2 cellular contexts compared by ENCODE assay signal in genomic region chrX:5537098-5537497, GRCh38.
TF ChIP-seq lines count a peak whose summit lies in the region.

No MANE protein-coding gene starts in this region.

TF ChIP-seq in HEK293, 187 proteins besides CTCF, POLR2A, EP300 and RAD21 (continued from another document):
- peak; percentile 56 for TF ChIP-seq ATF2 (tag by site-specific recombination; IDR thresholded peaks at IDR 0.05; ENCODE audit: low read depth)

TF ChIP-seq in H1, 55 proteins besides CTCF, POLR2A, EP300 and RAD21 (continued from another document):
- TF ChIP-seq CHD7 (IDR thresholded peaks at IDR 0.05; ENCODE audit: insufficient replicate concordance, low read length) (no peak), RFX5 (IDR thresholded peaks at IDR 0.05; ENCODE audit: borderline replicate concordance, low read depth, low read length) (no peak), TAF7 (optimal IDR thresholded peaks at IDR 0.05; ENCODE audit: borderline replicate concordance, low read depth, low read length) (no peak), SP1 (IDR thresholded peaks at IDR 0.05; ENCODE audit: low read depth, low read length) (no peak), EGR1 (IDR thresholded peaks at IDR 0.05; ENCODE audit: borderline replicate concordance, low read depth, low read length) (no peak), BCL11A (IDR thresholded peaks at IDR 0.05; ENCODE audit: low read depth in 2 of 2, low read length in 2 of 2) (no peak), FOSL1 (IDR thresholded peaks at IDR 0.05; ENCODE audit: insufficient read depth, low read depth, low read length) (no peak), PHF8 (conservative IDR thresholded peaks at IDR 0.05; ENCODE audit: low read depth, low read length) (no peak), POU5F1 (IDR thresholded peaks at IDR 0.05; ENCODE audit: low read depth, low read length) (no peak), YY1 (IDR thresholded peaks at IDR 0.05; ENCODE audit: low read depth, low read length) (no peak), MAX (IDR thresholded peaks at IDR 0.05) (no peak), SP2 (IDR thresholded peaks at IDR 0.05; ENCODE audit: low read length) (no peak), CHD1 (IDR thresholded peaks at IDR 0.05; ENCODE audit: low read depth, low read length) (no peak), JUN (IDR thresholded peaks at IDR 0.05; ENCODE audit: low read depth, low read length) (no peak), CHD2 (IDR thresholded peaks at IDR 0.05; ENCODE audit: low read length) (no peak), SIN3A (conservative IDR thresholded peaks at IDR 0.05 in 1 of 2, IDR thresholded peaks at IDR 0.05 in 1 of 2; ENCODE audit: low read depth in 1 of 2, low read length in 2 of 2) (no peak)
